ENCODE assay signal across 18 cellular contexts in genomic region chr12:42698213-42698612, GRCh38.
A peak's percentile ranks its signal among the peaks of the same experiment; 100 is the strongest.
DNase-seq lines count a peak whose midpoint lies in the region; ATAC-seq and TF ChIP-seq lines count a peak whose summit lies in the region.
"Had no signal": no experiment of that assay in that cellular context is flagged by ENCODE, and none has a peak within 500 bp of the region (broad histone marks: within the 10 kb centered on the region; RNA-seq: fewer than 3 reads in every experiment).

No MANE protein-coding gene starts in this region.

- no peak overlapping the region for H3K27ac Mint-ChIP-seq in immature natural killer cell
- H3K27ac Mint-ChIP-seq: activated CD8-positive, alpha-beta memory T cell treated with anti-CD3 and anti-CD28 coated beads, Interleukin-2, amount 10 ng/mL, durations not matched to agents 7 days and 5 days; activated naive CD8-positive, alpha-beta T cell; CD8-positive, alpha-beta memory T cell; memory B cell; stimulated activated effector memory CD8-positive, alpha-beta T cell treated with anti-CD3 and anti-CD28 coated beads, Interleukin-12 subunit alpha, Interleukin-12 subunit beta, amount 100 ng/mL, for 72 hours had no signal

- TF ChIP-seq CTCF in fibroblast of mammary gland (conservative IDR thresholded peaks at IDR 0.05; ENCODE audit: control insufficient read depth, insufficient read depth, low read depth, low read length), result no peak

- no peaks in the 10 kb centered on the region for H3K27me3 Mint-ChIP-seq in immature natural killer cell (ENCODE audit: low read depth in 3 of 3)
- H3K27me3 Mint-ChIP-seq: activated CD8-positive, alpha-beta memory T cell treated with anti-CD3 and anti-CD28 coated beads, Interleukin-2, amount 10 ng/mL, durations not matched to agents 7 days and 5 days; activated naive CD8-positive, alpha-beta T cell; memory B cell had no signal

- peaks cover 0 to 18% (median 7%) of the 10 kb centered on the region in 6 donors for H3K9me3 Mint-ChIP-seq in immature natural killer cell

- ATAC-seq in HG03521 (IDR thresholded peaks at IDR 0.05; ENCODE audit: unreplicated experiment), result no peak
- ATAC-seq: activated CD8-positive, alpha-beta memory T cell treated with anti-CD3 and anti-CD28 coated beads, Interleukin-2, amount 10 ng/mL, durations not matched to agents 7 days and 5 days had no signal

- DNase-seq in GF-D8 (lab: John Stamatoyannopoulos, UW) (peak; percentile 81), NOMO-1 (lab: John Stamatoyannopoulos, UW; ENCODE audit: unreplicated experiment in 2 of 2) (peak; percentile 83 to 96), fibroblast of mammary gland (ENCODE audit: low read depth) (peak; percentile 96), renal cortical epithelial cell (ENCODE audit: low read depth) (peak; percentile 72), immature natural killer cell (no peak), NCI-H128 (lab: John Stamatoyannopoulos, UW; ENCODE audit: unreplicated experiment) (no peak)
- DNase-seq in activated CD4-positive, CD25-positive, alpha-beta regulatory T cell (lab: John Stamatoyannopoulos, UW), result no peak
- DNase-seq: activated CD8-positive, alpha-beta memory T cell treated with anti-CD3 and anti-CD28 coated beads, Interleukin-2, amount 10 ng/mL, durations not matched to agents 7 days and 5 days; CD8-positive, alpha-beta memory T cell; glutamatergic neuron; MM.1S; NCI-H446; RPMI8226; stimulated activated CD4-positive, alpha-beta T cell treated with anti-CD3 and anti-CD28 coated beads, Interleukin-2, amount 100 ng/mL, for 24 hours had no signal

- H3K4me1 Mint-ChIP-seq in immature natural killer cell, result no peaks in the 10 kb centered on the region
- H3K4me1 Mint-ChIP-seq: activated CD8-positive, alpha-beta memory T cell treated with anti-CD3 and anti-CD28 coated beads, Interleukin-2, amount 10 ng/mL, durations not matched to agents 7 days and 5 days; stimulated activated effector memory CD8-positive, alpha-beta T cell treated with anti-CD3 and anti-CD28 coated beads, Interleukin-12 subunit alpha, Interleukin-12 subunit beta, amount 100 ng/mL, for 72 hours had no signal

- no peaks in the 10 kb centered on the region for H3K36me3 Mint-ChIP-seq in immature natural killer cell
- H3K36me3 Mint-ChIP-seq: activated CD8-positive, alpha-beta memory T cell treated with anti-CD3 and anti-CD28 coated beads, Interleukin-2, amount 10 ng/mL, durations not matched to agents 7 days and 5 days; activated naive CD8-positive, alpha-beta T cell; CD8-positive, alpha-beta memory T cell; memory B cell; stimulated activated effector memory CD8-positive, alpha-beta T cell treated with anti-CD3 and anti-CD28 coated beads, Interleukin-12 subunit alpha, Interleukin-12 subunit beta, amount 100 ng/mL, for 72 hours had no signal

- no peak overlapping the region for H3K4me3 ChIP-seq in fibroblast of mammary gland (ENCODE audit: control insufficient read depth, low read depth, low read length)

- no peak overlapping the region for H3K4me3 Mint-ChIP-seq in immature natural killer cell
- H3K4me3 Mint-ChIP-seq: activated CD8-positive, alpha-beta memory T cell treated with anti-CD3 and anti-CD28 coated beads, Interleukin-2, amount 10 ng/mL, durations not matched to agents 7 days and 5 days; activated naive CD8-positive, alpha-beta T cell; CD8-positive, alpha-beta memory T cell; memory B cell; stimulated activated effector memory CD8-positive, alpha-beta T cell treated with anti-CD3 and anti-CD28 coated beads, Interleukin-12 subunit alpha, Interleukin-12 subunit beta, amount 100 ng/mL, for 72 hours had no signal

Comparison
In these comparisons a context has a peak if more than half of its experiments do, and no peak if none do; other contexts are left out.
1. DNase-seq: peak in GF-D8 (single experiment), NOMO-1 (2 of 2), fibroblast of mammary gland (single experiment) and renal cortical epithelial cell (single experiment); none in immature natural killer cell (0 of 3), NCI-H128 (single experiment) and activated CD4-positive, CD25-positive, alpha-beta regulatory T cell (0 of 4).